In the genomic region with DNA sequence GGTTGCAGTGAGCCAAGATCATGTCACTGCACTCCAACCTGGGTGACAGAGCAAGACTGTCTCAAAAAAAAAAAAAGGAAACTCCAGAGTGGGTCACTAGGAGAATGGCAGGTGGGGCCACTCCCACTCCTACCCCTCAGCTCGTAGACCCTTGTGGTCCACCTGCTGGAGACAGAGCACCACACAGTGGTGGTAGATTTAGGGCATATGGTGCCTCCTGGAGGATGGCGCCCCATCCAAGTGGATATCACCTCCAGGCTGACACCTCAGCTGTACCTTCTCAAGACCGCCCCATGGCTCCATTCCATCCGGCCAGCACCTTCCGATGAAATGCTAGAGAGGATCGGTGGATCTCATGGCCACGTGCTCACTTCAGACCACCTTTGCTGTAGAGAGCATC, we compare ENCODE assay signal across 1 cellular context.
TF ChIP-seq lines count a peak whose summit lies in the region.

No MANE protein-coding gene starts in this region.

TF ChIP-seq in K562, 482 proteins besides CTCF, POLR2A, EP300 and RAD21:
- TF ChIP-seq HDAC3 (IDR thresholded peaks at IDR 0.05; ENCODE audit: borderline replicate concordance, partially characterized antibody), result no peak
- TF ChIP-seq NCOA2 (IDR thresholded peaks at IDR 0.05; ENCODE audit: partially characterized antibody in 2 of 2), result no peak
- TF ChIP-seq MCM5 (IDR thresholded peaks at IDR 0.05; ENCODE audit: low read depth), result no peak
- no peak for TF ChIP-seq SMARCE1 (IDR thresholded peaks at IDR 0.05)
- TF ChIP-seq PRPF4 (IDR thresholded peaks at IDR 0.05; ENCODE audit: insufficient read depth, low read depth, low read length, poor library complexity, severe bottlenecking), result no peak
- TF ChIP-seq ZNF253 (CRISPR knock-in tag; conservative IDR thresholded peaks at IDR 0.05), result no peak
- no peak for TF ChIP-seq C11orf30 (IDR thresholded peaks at IDR 0.05; ENCODE audit: low read depth)
- TF ChIP-seq, protein P1, sequence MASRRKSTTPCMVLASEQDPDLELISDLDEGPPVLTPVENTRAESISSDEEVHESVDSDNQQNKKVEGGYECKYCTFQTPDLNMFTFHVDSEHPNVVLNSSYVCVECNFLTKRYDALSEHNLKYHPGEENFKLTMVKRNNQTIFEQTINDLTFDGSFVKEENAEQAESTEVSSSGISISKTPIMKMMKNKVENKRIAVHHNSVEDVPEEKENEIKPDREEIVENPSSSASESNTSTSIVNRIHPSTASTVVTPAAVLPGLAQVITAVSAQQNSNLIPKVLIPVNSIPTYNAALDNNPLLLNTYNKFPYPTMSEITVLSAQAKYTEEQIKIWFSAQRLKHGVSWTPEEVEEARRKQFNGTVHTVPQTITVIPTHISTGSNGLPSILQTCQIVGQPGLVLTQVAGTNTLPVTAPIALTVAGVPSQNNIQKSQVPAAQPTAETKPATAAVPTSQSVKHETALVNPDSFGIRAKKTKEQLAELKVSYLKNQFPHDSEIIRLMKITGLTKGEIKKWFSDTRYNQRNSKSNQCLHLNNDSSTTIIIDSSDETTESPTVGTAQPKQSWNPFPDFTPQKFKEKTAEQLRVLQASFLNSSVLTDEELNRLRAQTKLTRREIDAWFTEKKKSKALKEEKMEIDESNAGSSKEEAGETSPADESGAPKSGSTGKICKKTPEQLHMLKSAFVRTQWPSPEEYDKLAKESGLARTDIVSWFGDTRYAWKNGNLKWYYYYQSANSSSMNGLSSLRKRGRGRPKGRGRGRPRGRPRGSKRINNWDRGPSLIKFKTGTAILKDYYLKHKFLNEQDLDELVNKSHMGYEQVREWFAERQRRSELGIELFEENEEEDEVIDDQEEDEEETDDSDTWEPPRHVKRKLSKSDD (conservative IDR thresholded peaks at IDR 0.05; ENCODE audit: low read length), result no peak
- no peak for TF ChIP-seq XRCC3 (IDR thresholded peaks at IDR 0.05)
- TF ChIP-seq UBTF (IDR thresholded peaks at IDR 0.05; ENCODE audit: borderline replicate concordance in 1 of 2, low read depth in 2 of 2, low read length in 2 of 2), result no peak
- no peak for TF ChIP-seq FOXA1 (IDR thresholded peaks at IDR 0.05; ENCODE audit: borderline replicate concordance)
- no peak for TF ChIP-seq ZNF668 (CRISPR knock-in tag; IDR thresholded peaks at IDR 0.05)
- no peak for TF ChIP-seq NCOA4 (IDR thresholded peaks at IDR 0.05; ENCODE audit: partially characterized antibody)
- TF ChIP-seq PHTF2 (CRISPR knock-in tag; IDR thresholded peaks at IDR 0.05), result no peak
- TF ChIP-seq ZNF507 (tag; conservative IDR thresholded peaks at IDR 0.05), result no peak
